In genomic region chr17:79340286-79340685, GRCh38 we compare ENCODE assay signal across 15 cellular contexts.
DNase-seq lines count a peak whose midpoint lies in the region; ATAC-seq, FAIRE-seq and TF ChIP-seq lines count a peak whose summit lies in the region.
"Had no signal": no experiment of that assay in that cellular context is flagged by ENCODE, and none has a peak within 500 bp of the region (broad histone marks: within the 10 kb centered on the region; RNA-seq: fewer than 3 reads in every experiment).

No MANE protein-coding gene starts in this region.

- H3K27ac Mint-ChIP-seq in naive B cell (peak overlapping the region; percentile 64 to 99 (median 98)), endothelial cell (ENCODE audit: unreplicated experiment) (no peak overlapping the region)
- no peak overlapping the region for H3K27ac Mint-ChIP-seq in activated T-helper 17 cell treated with anti-CD3 and anti-CD28 coated beads, Interleukin-2, amount 50 U/mL, for 72 hours
- H3K27ac Mint-ChIP-seq: T-helper 2 cell treated with Interferon-gamma antibody and Interleukin-4, amounts not matched to agents 5 μg/mL and 100 μg/mL, for 36 hours had no signal

- peaks cover 25 to 55% (median 42%) of the 10 kb centered on the region in 3 donors for H3K4me1 Mint-ChIP-seq in naive B cell
- no peaks in the 10 kb centered on the region for H3K4me1 Mint-ChIP-seq in endothelial cell (ENCODE audit: unreplicated experiment)
- no peaks in the 10 kb centered on the region for H3K4me1 Mint-ChIP-seq in activated T-helper 17 cell treated with anti-CD3 and anti-CD28 coated beads, Interleukin-2, amount 50 U/mL, for 72 hours

- no peak for FAIRE-seq in frontal cortex (lab: Jason Lieb, UNC)

- peaks cover 6 to 8% of the 10 kb centered on the region in 2 donors for H3K36me3 Mint-ChIP-seq in naive B cell
- H3K36me3 Mint-ChIP-seq in endothelial cell (ENCODE audit: low read depth, unreplicated experiment) = no peaks in the 10 kb centered on the region
- H3K36me3 Mint-ChIP-seq in activated T-helper 17 cell treated with anti-CD3 and anti-CD28 coated beads, Interleukin-2, amount 50 U/mL, for 72 hours (ENCODE audit: low read depth) = no peaks in the 10 kb centered on the region

- peaks cover 8 to 14% (median 9%) of the 10 kb centered on the region in 7 donors for H3K9me3 Mint-ChIP-seq in naive B cell
- H3K9me3 Mint-ChIP-seq in endothelial cell (ENCODE audit: unreplicated experiment) = no peaks in the 10 kb centered on the region
- H3K9me3 Mint-ChIP-seq in activated T-helper 17 cell treated with anti-CD3 and anti-CD28 coated beads, Interleukin-2, amount 50 U/mL, for 72 hours = peaks cover 6% of the 10 kb centered on the region
- H3K9me3 Mint-ChIP-seq: T-helper 2 cell treated with Interferon-gamma antibody and Interleukin-4, amounts not matched to agents 5 μg/mL and 100 μg/mL, for 36 hours had no signal

- H3K27me3 Mint-ChIP-seq in naive B cell = peaks cover 4 to 17% (median 14%) of the 10 kb centered on the region in 3 donors
- peaks cover 5% of the 10 kb centered on the region for H3K27me3 Mint-ChIP-seq in endothelial cell (ENCODE audit: unreplicated experiment)
- H3K27me3 Mint-ChIP-seq in activated T-helper 17 cell treated with anti-CD3 and anti-CD28 coated beads, Interleukin-2, amount 50 U/mL, for 72 hours = peaks cover 35% of the 10 kb centered on the region

- H3K4me3 Mint-ChIP-seq in naive B cell = peak overlapping the region; percentile 75 to 93 (median 86)
- H3K4me3 Mint-ChIP-seq in endothelial cell (ENCODE audit: unreplicated experiment) = no peak overlapping the region
- no peak overlapping the region for H3K4me3 Mint-ChIP-seq in activated T-helper 17 cell treated with anti-CD3 and anti-CD28 coated beads, Interleukin-2, amount 50 U/mL, for 72 hours
- H3K4me3 Mint-ChIP-seq: T-helper 2 cell treated with Interferon-gamma antibody and Interleukin-4, amounts not matched to agents 5 μg/mL and 100 μg/mL, for 36 hours had no signal

- peak; percentile 74 for DNase-seq in naive B cell
- no peak for DNase-seq in endothelial cell (ENCODE audit: low spot score)
- DNase-seq in frontal cortex (ENCODE audit: low spot score in 2 of 2) = no peak
- DNase-seq: colonic mucosa; COR-L47; foreskin keratinocyte; H7; retina; stimulated activated CD4-positive, alpha-beta T cell treated with anti-CD3 and anti-CD28 coated beads, Interleukin-4, amount 100 ng/mL, for 4 hours had no signal

- ATAC-seq in GM18511 (IDR thresholded peaks at IDR 0.05; ENCODE audit: unreplicated experiment) = peak; percentile 56
- ATAC-seq in GM21447 (IDR thresholded peaks at IDR 0.05; ENCODE audit: unreplicated experiment) = peak; percentile 49
- ATAC-seq in HG03280 (IDR thresholded peaks at IDR 0.05; ENCODE audit: unreplicated experiment) = peak; percentile 54
- peak; percentile 62 for ATAC-seq in naive B cell (ENCODE audit: low read depth in 2 of 2)
- ATAC-seq in GM19351 (IDR thresholded peaks at IDR 0.05; ENCODE audit: unreplicated experiment) = no peak
- no peak for ATAC-seq in activated T-helper 17 cell treated with anti-CD3 and anti-CD28 coated beads, Interleukin-2, amount 50 U/mL, for 72 hours (replicated peaks)
- ATAC-seq: foreskin keratinocyte had no signal

- no peak for TF ChIP-seq CTCF in endothelial cell (IDR thresholded peaks at IDR 0.05; ENCODE audit: unreplicated experiment)

Comparison
In these comparisons a context has a peak if more than half of its experiments do, and no peak if none do; other contexts are left out.
1. ATAC-seq: peak in GM18511 (single experiment), GM21447 (single experiment), HG03280 (single experiment) and naive B cell (2 of 2); none in GM19351 (single experiment) and activated T-helper 17 cell treated with anti-CD3 and anti-CD28 coated beads, Interleukin-2, amount 50 U/mL, for 72 hours (single experiment).
2. H3K27ac Mint-ChIP-seq: peak in naive B cell (6 of 6); none in endothelial cell (single experiment) and activated T-helper 17 cell treated with anti-CD3 and anti-CD28 coated beads, Interleukin-2, amount 50 U/mL, for 72 hours (single experiment).
3. H3K4me3 Mint-ChIP-seq: peak in naive B cell (8 of 8); none in endothelial cell (single experiment) and activated T-helper 17 cell treated with anti-CD3 and anti-CD28 coated beads, Interleukin-2, amount 50 U/mL, for 72 hours (single experiment).